ENCODE assay signal across 19 cellular contexts in genomic region chr11:67295846-67296245, GRCh38.
"Had no signal": no experiment of that assay in that cellular context is flagged by ENCODE, and none has a peak within 500 bp of the region (broad histone marks: within the 10 kb centered on the region; RNA-seq: fewer than 3 reads in every experiment).

No MANE protein-coding gene starts in this region.

- H3K4me3 ChIP-seq: adrenal gland, esophagus muscularis mucosa, left lung, neural progenitor cell, thoracic aorta, upper lobe of right lung had no signal

- H3K4me3 Mint-ChIP-seq: activated CD4-positive, alpha-beta T cell treated with anti-CD3 and anti-CD28 coated beads for 36 hours; activated CD8-positive, alpha-beta T cell treated with anti-CD3 and anti-CD28 coated beads for 36 hours; activated T-helper 1 cell treated with anti-CD3 and anti-CD28 coated beads, Interleukin-12 subunit alpha, Interleukin-12 subunit beta, Interleukin-2, Interleukin-4 antibody, amounts not matched to agents 30 ng/mL and 10 ng/mL and 1 ng/mL, durations not matched to agents 14 hours and 24 hours and 36 hours; neural progenitor cell; stimulated activated effector memory CD8-positive, alpha-beta T cell treated with anti-CD3 and anti-CD28 coated beads, Interleukin-12 subunit alpha, Interleukin-12 subunit beta, amount 100 ng/mL, for 72 hours had no signal

- DNase-seq: activated CD4-positive, alpha-beta T cell treated with anti-CD3 and anti-CD28 coated beads for 36 hours; activated CD8-positive, alpha-beta memory T cell treated with anti-CD3 and anti-CD28 coated beads, Interleukin-2, amount 50 U/mL, for 4 hours; activated CD8-positive, alpha-beta T cell treated with anti-CD3 and anti-CD28 coated beads for 36 hours; activated naive CD4-positive, alpha-beta T cell; foreskin keratinocyte; glutamatergic neuron; hypothalamus; mammary epithelial cell; stimulated activated CD4-positive, alpha-beta T cell treated with anti-CD3 and anti-CD28 coated beads, Interleukin-12 subunit alpha, Interleukin-12 subunit beta, amount 100 ng/mL, for 4 hours; stimulated activated CD4-positive, alpha-beta T cell treated with anti-CD3 and anti-CD28 coated beads, Interleukin-2, amount 100 ng/mL, for 24 hours; upper lobe of right lung had no signal

- ATAC-seq: activated CD4-positive, alpha-beta T cell treated with anti-CD3 and anti-CD28 coated beads for 36 hours; activated CD8-positive, alpha-beta T cell treated with anti-CD3 and anti-CD28 coated beads for 36 hours; foreskin keratinocyte; left lung; stimulated activated effector memory CD8-positive, alpha-beta T cell treated with anti-CD3 and anti-CD28 coated beads, Interleukin-12 subunit alpha, Interleukin-12 subunit beta, amount 100 ng/mL, for 72 hours; upper lobe of right lung had no signal

- H3K27ac Mint-ChIP-seq: activated CD4-positive, alpha-beta T cell treated with anti-CD3 and anti-CD28 coated beads for 36 hours; activated T-helper 1 cell treated with anti-CD3 and anti-CD28 coated beads, Interleukin-12 subunit alpha, Interleukin-12 subunit beta, Interleukin-2, Interleukin-4 antibody, amounts not matched to agents 30 ng/mL and 10 ng/mL and 1 ng/mL, durations not matched to agents 14 hours and 24 hours and 36 hours; neural progenitor cell; stimulated activated effector memory CD8-positive, alpha-beta T cell treated with anti-CD3 and anti-CD28 coated beads, Interleukin-12 subunit alpha, Interleukin-12 subunit beta, amount 100 ng/mL, for 72 hours had no signal

- H3K4me1 ChIP-seq: neural progenitor cell, parathyroid adenoma had no signal

- H3K9ac ChIP-seq: neural progenitor cell, parathyroid adenoma had no signal

- H3K27me3 Mint-ChIP-seq: activated CD4-positive, alpha-beta T cell treated with anti-CD3 and anti-CD28 coated beads for 36 hours; activated CD8-positive, alpha-beta T cell treated with anti-CD3 and anti-CD28 coated beads for 36 hours had no signal

- H3K4me1 Mint-ChIP-seq: neural progenitor cell had no signal

- H3K9me3 ChIP-seq: adrenal gland, thoracic aorta had no signal

- H3K27me3 ChIP-seq: adrenal gland, esophagus muscularis mucosa, foreskin keratinocyte, left lung, neural progenitor cell, upper lobe of right lung had no signal

- H3K36me3 ChIP-seq: neural progenitor cell had no signal
